ENCODE assay signal across 11 cellular contexts in genomic region chr2:26623541-26624497, GRCh38. TPM values are rescaled to one million over a fixed set of nuclear protein-coding genes. Genes with fewer than 3 reads are reported as not detected.
DNase-seq lines count a peak whose midpoint lies in the region; TF ChIP-seq lines count a peak whose summit lies in the region.
"Had no signal": no experiment of that assay in that cellular context is flagged by ENCODE, and none has a peak within 500 bp of the region (broad histone marks: within the 10 kb centered on the region; RNA-seq: fewer than 3 reads in every experiment).

No MANE protein-coding gene starts in this region.

- TF ChIP-seq CTCF in Peyer's patch (IDR thresholded peaks at IDR 0.05) (no peak), fibroblast of villous mesenchyme (IDR thresholded peaks at IDR 0.05; ENCODE audit: insufficient read depth, low read depth, low read length) (no peak), suprapubic skin (IDR thresholded peaks at IDR 0.05) (no peak)

- H3K27ac ChIP-seq in Peyer's patch (peak overlapping the region in 3 of 4 donors; percentile 41 to 66 (median 65)), suprapubic skin (no peak overlapping the region)

- DNase-seq in HT1080 (ENCODE audit: low read depth) = peak; percentile 26
- peak in 2 of 3 donors; percentile 44 to 45 for DNase-seq in Peyer's patch
- DNase-seq in fibroblast of villous mesenchyme (ENCODE audit: low read depth) = peak; percentile 34
- peak; percentile 31 to 40 for DNase-seq in suprapubic skin (ENCODE audit: low spot score in 2 of 2)
- DNase-seq in COLO829 (ENCODE audit: low spot score) = no peak
- no peak for DNase-seq in NCI-H1436 treated with DMSO at 0.1 percent for 48 hours (lab: John Stamatoyannopoulos, UW)
- DNase-seq in stimulated activated CD4-positive, alpha-beta T cell treated with anti-CD3 and anti-CD28 coated beads, Interleukin-15, amount 100 ng/mL, for 24 hours = no peak
- DNase-seq: activated CD4-positive, alpha-beta T cell treated with anti-CD3 and anti-CD28 coated beads, Interleukin-2, amount 50 U/mL, for 48 hours; activated naive CD8-positive, alpha-beta T cell treated with anti-CD3 and anti-CD28 coated beads, Interleukin-2, amount 10 ng/mL, durations not matched to agents 7 days and 5 days; DMS53; NCI-H226 had no signal

- H3K9me3 ChIP-seq in Peyer's patch (no peaks in the 10 kb centered on the region), suprapubic skin (no peaks in the 10 kb centered on the region)

- TF ChIP-seq EP300 in suprapubic skin (IDR thresholded peaks at IDR 0.05) = no peak

- 73% methylated on average over 17 of the region's 19 CpGs for WGBS in suprapubic skin

- H3K4me1 ChIP-seq in Peyer's patch = peaks cover 0 to 4% (median 0%) of the 10 kb centered on the region in 4 donors
- no peaks in the 10 kb centered on the region for H3K4me1 ChIP-seq in suprapubic skin

- no peaks in the 10 kb centered on the region for H3K27me3 ChIP-seq in Peyer's patch
- peaks cover 17% of the 10 kb centered on the region for H3K27me3 ChIP-seq in suprapubic skin

- TF ChIP-seq POLR2A in Peyer's patch (IDR thresholded peaks at IDR 0.05) (no peak), suprapubic skin (IDR thresholded peaks at IDR 0.05) (no peak)

- H3K36me3 ChIP-seq in Peyer's patch (no peaks in the 10 kb centered on the region), suprapubic skin (no peaks in the 10 kb centered on the region)

- H3K4me3 ChIP-seq in Peyer's patch = no peak overlapping the region
- no peak overlapping the region for H3K4me3 ChIP-seq in fibroblast of villous mesenchyme (ENCODE audit: low read depth, low read length)
- H3K4me3 ChIP-seq in suprapubic skin = no peak overlapping the region

RNA-seq across cellular contexts. Expression of gene CIB4, which starts 17.3 kb away (rescaled TPM):
- not detected in 2 replicates for total RNA-seq in HT1080 (2014; rRNA removed; shearing (Covaris generic))
- not detected in 2 replicates for polyA plus RNA-seq in HT1080 (2015; cell fraction: cytosol; rRNA removed)
- polyA plus RNA-seq in HT1080 (2015; cell fraction: nucleus; rRNA removed) = not detected in 2 replicates
- total RNA-seq in Peyer's patch (not detected), fibroblast of villous mesenchyme (not detected in 2 replicates), suprapubic skin (not detected)
- total RNA-seq: activated naive CD8-positive, alpha-beta T cell treated with anti-CD3 and anti-CD28 coated beads, Interleukin-2, amount 10 ng/mL, durations not matched to agents 7 days and 5 days had no signal

Comparison
In these comparisons a context has a peak if more than half of its experiments do, and no peak if none do; other contexts are left out.
1. DNase-seq: peak in HT1080 (single experiment), Peyer's patch (2 of 3), fibroblast of villous mesenchyme (single experiment) and suprapubic skin (2 of 2); none in COLO829 (single experiment), NCI-H1436 treated with DMSO at 0.1 percent for 48 hours (single experiment) and stimulated activated CD4-positive, alpha-beta T cell treated with anti-CD3 and anti-CD28 coated beads, Interleukin-15, amount 100 ng/mL, for 24 hours (single experiment).